Comparison of ENCODE assay signal across 15 cellular contexts in genomic region chr9:37988602-37989001, GRCh38.
A peak's percentile ranks its signal among the peaks of the same experiment; 100 is the strongest.
DNase-seq lines count a peak whose midpoint lies in the region; ATAC-seq and TF ChIP-seq lines count a peak whose summit lies in the region.
"Had no signal": no experiment of that assay in that cellular context is flagged by ENCODE, and none has a peak within 500 bp of the region (broad histone marks: within the 10 kb centered on the region; RNA-seq: fewer than 3 reads in every experiment).

No MANE protein-coding gene starts in this region.

- H2BK15ac ChIP-seq in neuronal stem cell (ENCODE audit: low read length), result no peak overlapping the region

- no peak overlapping the region for H3K9ac ChIP-seq in neuronal stem cell (ENCODE audit: low read depth, low read length, poor library complexity)

- no peak overlapping the region for H3K4ac ChIP-seq in neuronal stem cell (ENCODE audit: low read length)

- H2BK12ac ChIP-seq in neuronal stem cell (ENCODE audit: low read length), result no peak overlapping the region

- no peak overlapping the region for H3K23ac ChIP-seq in neuronal stem cell (ENCODE audit: low read depth, low read length, poor library complexity)

- H3K27me3 ChIP-seq in SJSA1 (replicated peaks) (no peaks in the 10 kb centered on the region), neuronal stem cell (ENCODE audit: control insufficient read depth in 3 of 3, insufficient read depth in 3 of 3, low read depth in 1 of 3, low read length in 3 of 3) (no peaks in the 10 kb centered on the region)

- no CpG with 5 or more reads among the region's 2 CpGs for WGBS in neuronal stem cell (ENCODE audit: extremely low coverage in 2 of 2, insufficient read length in 2 of 2, insufficient replicate concordance in 1 of 2), 2 donors

- ATAC-seq in SK-N-SH treated with all-trans-retinoic acid at 6 μM for 48 hours, result no peak

- no peak overlapping the region for H2BK5ac ChIP-seq in neuronal stem cell (ENCODE audit: low read length)

- DNase-seq in HEK293T (ENCODE audit: extremely low spot score), result no peak
- no peak for DNase-seq in SJSA1 (ENCODE audit: low read depth in 1 of 2, low spot score in 2 of 2)
- no peak for DNase-seq in caudate nucleus (lab: John Stamatoyannopoulos, UW)
- no peak for DNase-seq in substantia nigra (lab: John Stamatoyannopoulos, UW)
- no peak for DNase-seq in NCI-H2081 treated with DMSO at 0.1 percent for 48 hours (lab: John Stamatoyannopoulos, UW)
- DNase-seq in neuronal stem cell (ENCODE audit: low spot score), result no peak
- DNase-seq: AML-193, KG1, NCI-H1417, NCI-H187, NCI-H2227 treated with DMSO at 0.1 percent for 48 hours, NCI-H510A treated with DMSO at 0.1 percent for 48 hours, PC-9 had no signal

- no peak overlapping the region for H4K8ac ChIP-seq in neuronal stem cell (ENCODE audit: low read depth, low read length)

- no peak overlapping the region for H3K14ac ChIP-seq in neuronal stem cell (ENCODE audit: low read length)

- H3K18ac ChIP-seq in neuronal stem cell (ENCODE audit: low read length), result no peak overlapping the region

- H2AK5ac ChIP-seq in neuronal stem cell (ENCODE audit: low read depth, low read length), result no peak overlapping the region

- no peak overlapping the region for H2BK120ac ChIP-seq in neuronal stem cell (ENCODE audit: low read depth, low read length)

- H3K4me3 ChIP-seq in SJSA1 (no peak overlapping the region), neuronal stem cell (ENCODE audit: low read length in 2 of 2) (no peak overlapping the region)
- H3K4me3 ChIP-seq: PC-9 had no signal

- H3K4me1 ChIP-seq in SJSA1 (replicated peaks) (peaks cover 47% of the 10 kb centered on the region), neuronal stem cell (ENCODE audit: control insufficient read depth in 2 of 2, insufficient read depth in 1 of 2, low read depth in 1 of 2, low read length in 2 of 2) (peaks cover 7% of the 10 kb centered on the region in 2 donors)

- H3K36me3 ChIP-seq in SJSA1, result peaks cover 14% of the 10 kb centered on the region
- no peaks in the 10 kb centered on the region for H3K36me3 ChIP-seq in neuronal stem cell (replicated peaks in 1 of 2; ENCODE audit: control insufficient read depth in 2 of 2, insufficient read depth in 2 of 2, low read length in 2 of 2)

- POLR2A ChIA-PET in HEK293T (lab: Yijun Ruan, JAX), result no interaction called here

- no peak overlapping the region for H4K91ac ChIP-seq in neuronal stem cell (ENCODE audit: low read depth, low read length, poor library complexity)

- CTCF ChIA-PET in HEK293T (lab: Yijun Ruan, JAX), result no interaction called here

- H3K9me3 ChIP-seq in SJSA1 (replicated peaks) (no peaks in the 10 kb centered on the region), neuronal stem cell (replicated peaks in 1 of 2; ENCODE audit: control insufficient read depth in 2 of 2, insufficient read depth in 1 of 2, low read depth in 1 of 2, low read length in 2 of 2) (no peaks in the 10 kb centered on the region)

- H2AFZ ChIP-seq in neuronal stem cell (ENCODE audit: low read length), result no peak overlapping the region
- H2AFZ ChIP-seq: PC-9 had no signal

- no peak overlapping the region for H3K4me2 ChIP-seq in neuronal stem cell (ENCODE audit: insufficient read depth, low read length, poor library complexity, severe bottlenecking)
- H3K4me2 ChIP-seq: PC-9 had no signal

- no peaks in the 10 kb centered on the region for H3K79me1 ChIP-seq in neuronal stem cell (ENCODE audit: low read depth, low read length)

- H3K27ac ChIP-seq in SJSA1 (peak overlapping the region; percentile 94), caudate nucleus (ENCODE audit: low read depth, low read length) (peak overlapping the region; percentile 86), substantia nigra (ENCODE audit: low read depth, low read length, poor library complexity, severe bottlenecking) (peak overlapping the region; percentile 96), neuronal stem cell (replicated peaks; ENCODE audit: low read length) (no peak overlapping the region)
- H3K27ac ChIP-seq: C4-2B, PC-9 had no signal

TF ChIP-seq in HEK293T, 16 proteins besides CTCF, POLR2A, EP300 and RAD21:
- TF ChIP-seq FOXM1 (IDR thresholded peaks at IDR 0.05; ENCODE audit: borderline replicate concordance) (0 out of 2 replicates have a peak, but pooled peaks have one; percentile 41), TARDBP (IDR thresholded peaks at IDR 0.05) (no peak)

TF ChIP-seq in SK-N-SH treated with all-trans-retinoic acid at 6 μM for 48 hours, 23 proteins besides CTCF, POLR2A, EP300 and RAD21:
- TF ChIP-seq ZNF70 (CRISPR knock-in tag; IDR thresholded peaks at IDR 0.05), result no peak
